8 cellular contexts compared by ENCODE assay signal in the genomic region with DNA sequence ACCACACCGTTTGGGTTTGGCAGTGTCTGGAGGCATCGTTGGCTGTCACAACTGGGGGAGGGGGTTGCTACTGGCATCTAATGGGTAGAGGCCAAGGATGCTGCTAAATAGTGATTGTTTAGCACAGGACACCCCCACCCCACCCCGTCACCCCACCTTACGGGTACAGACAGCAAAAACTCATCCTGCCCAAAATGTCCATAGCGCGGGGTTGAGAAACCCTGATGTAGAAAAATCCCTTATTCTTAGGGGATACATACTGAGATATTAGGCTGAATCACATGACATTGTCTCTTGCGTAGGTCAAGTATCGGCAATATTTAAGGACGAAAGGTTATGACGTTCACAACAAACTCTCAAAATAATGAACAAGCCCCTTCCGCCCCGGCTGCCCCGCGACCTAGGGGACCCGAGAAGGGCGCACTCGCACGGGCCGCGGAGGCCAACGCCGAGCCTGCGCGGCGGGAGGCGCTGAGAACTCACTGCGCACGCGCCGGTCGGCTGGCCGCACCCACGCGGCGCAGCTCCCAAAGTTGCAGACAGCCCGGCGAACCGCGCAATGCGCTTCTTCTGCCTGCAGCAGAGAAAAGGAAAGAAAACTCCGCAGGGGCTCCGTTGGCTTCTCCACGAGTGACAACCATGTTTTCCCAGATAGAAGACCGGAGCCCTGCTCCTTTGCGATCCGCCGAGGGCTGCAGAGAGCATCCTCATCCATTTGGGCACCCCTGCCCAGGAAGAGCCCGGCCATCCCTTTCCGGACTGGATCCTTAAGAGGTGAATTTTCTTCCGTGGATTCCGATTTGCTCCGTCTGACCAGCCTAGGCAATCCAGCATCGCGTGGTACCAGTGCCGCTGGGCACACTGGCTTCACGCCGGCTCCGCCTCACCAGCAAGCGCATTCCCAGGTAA.
DNase-seq lines count a peak whose midpoint lies in the region; ATAC-seq and TF ChIP-seq lines count a peak whose summit lies in the region.

No MANE protein-coding gene starts in this region.

- H3K79me2 ChIP-seq in HCT116 (ENCODE audit: insufficient read depth, low read length) (no peaks in the 10 kb centered on the region), hepatocyte (peaks cover 28% of the 10 kb centered on the region)

- BruUV-seq in HCT116 (replicated peaks; lab: Mats Ljungman, UMichigan): no TSS peak

- WGBS in hepatocyte (ENCODE audit: low lambda C conversion rate, missing lambda C conversion rate): 1% methylated on average over 57 of the region's 59 CpGs
- WGBS in aorta, 2 donors: 0 to 1% methylated on average over 55 to 59 of the region's 59 CpGs

- H3K4me3 ChIP-seq in GM12865 (ENCODE audit: low read depth, low read length) (peak overlapping the region; percentile 88), HCT116 (replicated peaks in 1 of 2; ENCODE audit: low read depth in 1 of 2, low read length in 2 of 2) (peak overlapping the region; percentile 68 to 81), MG63 (peak overlapping the region; percentile 89), hepatocyte (peak overlapping the region; percentile 97), aorta (ENCODE audit: low read length in 2 of 2) (peak overlapping the region; percentile 82 to 92)

- RAD21 ChIA-PET in HCT116 (lab: Charles Lee; ENCODE audit: low non-redundant PET in 1 of 2, low total read pairs in 2 of 2, uncharacterized antibody in 2 of 2, unreplicated experiment in 2 of 2): no interaction called here

- H3K9me2 ChIP-seq in HCT116 (ENCODE audit: insufficient read depth) (no peaks in the 10 kb centered on the region), hepatocyte (replicated peaks; ENCODE audit: insufficient read depth) (no peaks in the 10 kb centered on the region)

- intact Hi-C loops in HCT116 (cut with micrococcal nuclease): no loop called here
- intact Hi-C loops in aorta (cut with DNase I): loop anchor here (5.0 to 10.0 kb wide), 2 partner anchors 192 to 284 kb away; a partner anchor contains a TSS

- peak overlapping the region; percentile 57 for H3K9ac ChIP-seq in HCT116 (ENCODE audit: low read length)

- DNase-seq in GM12865 (ENCODE audit: low read depth): peak; percentile 80
- peak; percentile 47 for DNase-seq in HCT116 (ENCODE audit: low read depth, low spot score)
- DNase-seq in MG63: peak; percentile 84
- DNase-seq in T-helper 2 cell: peak; percentile 43 to 82 (median 56)
- DNase-seq in anterior cingulate cortex (lab: John Stamatoyannopoulos, UW): peak; percentile 11 to 85 (median 74)
- DNase-seq in hepatocyte (ENCODE audit: low spot score): peak; percentile 88
- peak; percentile 94 for DNase-seq in retina
- peak; percentile 85 to 92 for DNase-seq in aorta

- peak; percentile 92 for ATAC-seq in HCT116
- ATAC-seq in aorta (ENCODE audit: low FRiP score): peak; percentile 95

- no peaks in the 10 kb centered on the region for H4K20me1 ChIP-seq in HCT116 (ENCODE audit: insufficient read depth)
- no peaks in the 10 kb centered on the region for H4K20me1 ChIP-seq in hepatocyte (ENCODE audit: insufficient read depth, poor library complexity, severe bottlenecking)

- H3K36me3 ChIP-seq in HCT116 (ENCODE audit: control insufficient read depth in 1 of 2, insufficient read depth in 2 of 2, low read length in 2 of 2): no peaks in the 10 kb centered on the region
- peaks cover 3% of the 10 kb centered on the region; the same call in 1 of the 2 replicates for H3K36me3 ChIP-seq in MG63
- H3K36me3 ChIP-seq in hepatocyte (replicated peaks; ENCODE audit: insufficient read depth, low read depth): no peaks in the 10 kb centered on the region
- no peaks in the 10 kb centered on the region for H3K36me3 ChIP-seq in aorta (ENCODE audit: control insufficient read depth in 1 of 2, insufficient read depth in 2 of 2, low read length in 1 of 2)

- TF ChIP-seq POLR2A in HCT116 (IDR thresholded peaks at IDR 0.05; ENCODE audit: borderline replicate concordance, extremely low read depth, insufficient read depth, insufficient read length): peak; percentile 35

- TF ChIP-seq CTCF in GM12865 (IDR thresholded peaks at IDR 0.05; ENCODE audit: insufficient read depth, low read depth, low read length, missing control alignments) (no peak), HCT116 (IDR thresholded peaks at IDR 0.05 in 2 of 3, conservative IDR thresholded peaks at IDR 0.05 in 1 of 3; ENCODE audit: borderline replicate concordance in 1 of 3, insufficient read depth in 1 of 3, low read depth in 2 of 3, low read length in 2 of 3) (no peak), hepatocyte (IDR thresholded peaks at IDR 0.05; ENCODE audit: poor library complexity) (no peak)

- no peak for TF ChIP-seq RAD21 in HCT116 (IDR thresholded peaks at IDR 0.05; ENCODE audit: low read depth)

- POLR2A ChIA-PET in HCT116 (lab: Charles Lee): no interaction called here

- H2AFZ ChIP-seq in HCT116 (ENCODE audit: low read depth, low read length, poor library complexity, severe bottlenecking): peak overlapping the region; percentile 91
- H2AFZ ChIP-seq in hepatocyte: peak overlapping the region; percentile 98

- H3K9me3 ChIP-seq in HCT116 (ENCODE audit: control insufficient read depth in 1 of 2, insufficient read depth in 1 of 2, low read depth in 1 of 2, low read length in 2 of 2) (no peaks in the 10 kb centered on the region), MG63 (no peaks in the 10 kb centered on the region), hepatocyte (ENCODE audit: low read depth) (no peaks in the 10 kb centered on the region), aorta (ENCODE audit: control insufficient read depth, low read length) (no peaks in the 10 kb centered on the region)

- H3K27ac ChIP-seq in HCT116 (ENCODE audit: low read depth, low read length): no peak overlapping the region; the same call in 1 of the 2 replicates
- peak overlapping the region; percentile 48 for H3K27ac ChIP-seq in hepatocyte
- peak overlapping the region in 1 of 2 donors; percentile 35 for H3K27ac ChIP-seq in aorta (ENCODE audit: low read depth in 1 of 2, low read length in 2 of 2)

- CTCF ChIA-PET in HCT116 (lab: Charles Lee): interaction anchor here (1.0 to 1.9 kb wide), 2 partner anchors 31 to 189 kb away, joined by 3 to 6 read pairs; no protein-coding TSS in a partner anchor

- peak overlapping the region; percentile 91 for H3K4me2 ChIP-seq in HCT116 (ENCODE audit: low read length)
- H3K4me2 ChIP-seq in hepatocyte: peak overlapping the region; percentile 92

- H3K4me1 ChIP-seq in HCT116 (ENCODE audit: control insufficient read depth in 1 of 2, insufficient read depth in 2 of 2, low read length in 2 of 2) (peaks cover 3 to 19% of the 10 kb centered on the region in 2 experiments; a peak in 3 of 4 replicates), hepatocyte (ENCODE audit: insufficient read depth) (no peaks in the 10 kb centered on the region), aorta (ENCODE audit: control insufficient read depth in 1 of 2, insufficient read depth in 2 of 2, low read length in 2 of 2) (peaks cover 0 to 7% of the 10 kb centered on the region in 2 donors)

- H3K27me3 ChIP-seq in HCT116 (ENCODE audit: insufficient read depth, low read length): no peaks in the 10 kb centered on the region
- no peaks in the 10 kb centered on the region for H3K27me3 ChIP-seq in MG63
- H3K27me3 ChIP-seq in hepatocyte: no peaks in the 10 kb centered on the region
- H3K27me3 ChIP-seq in aorta (ENCODE audit: control insufficient read depth in 1 of 2, insufficient read depth in 2 of 2, low read length in 1 of 2): no peaks in the 10 kb centered on the region

TF ChIP-seq in HCT116, 20 proteins besides CTCF, POLR2A, EP300 and RAD21:
- TF ChIP-seq, protein P1, sequence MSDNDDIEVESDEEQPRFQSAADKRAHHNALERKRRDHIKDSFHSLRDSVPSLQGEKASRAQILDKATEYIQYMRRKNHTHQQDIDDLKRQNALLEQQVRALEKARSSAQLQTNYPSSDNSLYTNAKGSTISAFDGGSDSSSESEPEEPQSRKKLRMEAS (IDR thresholded peaks at IDR 0.05): peak; percentile 70
- TF ChIP-seq ELF1 (IDR thresholded peaks at IDR 0.05; ENCODE audit: borderline replicate concordance, low read depth) (no peak), FOSL1 (IDR thresholded peaks at IDR 0.05; ENCODE audit: low read depth) (no peak), SIN3A (IDR thresholded peaks at IDR 0.05; ENCODE audit: low read depth) (0 out of 2 replicates have a peak, but pooled peaks have one; percentile 16), EGR1 (IDR thresholded peaks at IDR 0.05; ENCODE audit: low read depth) (peak; percentile 58; the same call in 1 of the 2 replicates), TCF7L2 (IDR thresholded peaks at IDR 0.05; ENCODE audit: borderline replicate concordance, extremely low read depth, insufficient read depth, insufficient read length) (no peak), POLR2AphosphoS5 (IDR thresholded peaks at IDR 0.05; ENCODE audit: low read depth, low read length) (peak; percentile 75), ZFX (IDR thresholded peaks at IDR 0.05) (peak; percentile 38; the same call in 1 of the 2 replicates)
TF ChIP-seq in HCT116: peak in this region for 5.
